In the genomic region with DNA sequence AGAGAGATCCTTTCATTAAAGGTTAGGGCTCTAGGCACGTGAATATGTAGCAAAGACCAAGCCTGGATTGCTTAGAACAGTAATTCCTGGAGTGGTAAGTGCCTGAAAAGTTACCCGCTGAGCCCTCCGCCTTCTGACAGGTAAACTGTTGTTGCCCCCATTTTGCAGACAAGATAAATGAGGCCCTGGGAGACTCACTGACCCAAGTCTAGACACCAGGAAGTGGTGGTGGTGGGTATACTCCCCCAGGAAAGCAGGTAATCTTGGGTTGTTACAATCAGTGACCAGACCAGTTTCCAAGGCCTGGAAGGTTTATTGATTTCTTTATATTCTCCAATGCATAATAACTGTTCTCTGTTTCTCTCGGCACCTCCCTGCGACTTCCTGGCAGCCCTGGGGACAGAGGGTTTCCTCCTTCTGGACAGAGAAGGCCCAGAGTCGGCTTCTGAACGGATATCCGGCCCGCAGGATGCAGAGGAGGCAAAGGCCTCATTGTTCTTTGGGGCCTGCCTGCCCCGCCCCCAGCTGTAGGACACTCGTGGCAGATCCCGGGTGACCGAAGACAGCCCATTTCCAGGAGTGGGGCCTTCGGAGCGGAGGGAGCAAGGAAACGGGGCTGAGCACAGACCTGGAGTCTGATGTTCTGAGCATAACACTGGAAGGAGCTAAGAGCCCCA, we compare ENCODE assay signal across 8 cellular contexts. TPM values are rescaled to one million over a fixed set of nuclear protein-coding genes. Genes with fewer than 3 reads are reported as not detected.
DNase-seq lines count a peak whose midpoint lies in the region; ATAC-seq and TF ChIP-seq lines count a peak whose summit lies in the region.

No MANE protein-coding gene starts in this region.

- H3K4me3 ChIP-seq in gastroesophageal sphincter, result peak overlapping the region in 1 of 2 donors; percentile 80
- peak overlapping the region; percentile 65 to 84 for H3K4me3 ChIP-seq in neutrophil (ENCODE audit: low read depth in 1 of 2, low read length in 1 of 2)
- no peak overlapping the region for H3K4me3 ChIP-seq in aorta (ENCODE audit: low read length in 2 of 2)

- H3K9me3 Mint-ChIP-seq in Calu3 (ENCODE audit: low read depth, unreplicated experiment), result no peaks in the 10 kb centered on the region
- H3K9me3 Mint-ChIP-seq in activated T-helper 2 cell treated with anti-CD3 and anti-CD28 coated beads, Interferon-gamma antibody, Interleukin-2, Interleukin-4, amounts not matched to agents 10 μg/mL and 5 μg/mL and 100 μg/mL, durations not matched to agents 14 hours and 24 hours and 36 hours, result no peaks in the 10 kb centered on the region

- peak overlapping the region; percentile 80 for H3K4me3 Mint-ChIP-seq in Calu3 (ENCODE audit: low read depth, unreplicated experiment)
- peak overlapping the region; percentile 98 for H3K4me3 Mint-ChIP-seq in activated T-helper 2 cell treated with anti-CD3 and anti-CD28 coated beads, Interferon-gamma antibody, Interleukin-2, Interleukin-4, amounts not matched to agents 10 μg/mL and 5 μg/mL and 100 μg/mL, durations not matched to agents 14 hours and 24 hours and 36 hours (ENCODE audit: low read depth)

- intact Hi-C loops in Calu3 (cut with micrococcal nuclease; ENCODE audit: unreplicated experiment) (loop anchor here (10.0 kb wide), 1 partner anchor 69 kb away; no protein-coding TSS in a partner anchor), aorta (cut with DNase I) (loop anchor here (1.0 to 5.0 kb wide), 4 partner anchors 46 to 239 kb away; no protein-coding TSS in a partner anchor)
- intact Hi-C loops in activated T-helper 2 cell treated with anti-CD3 and anti-CD28 coated beads, Interferon-gamma antibody, Interleukin-2, Interleukin-4, amounts not matched to agents 10 μg/mL and 5 μg/mL and 100 μg/mL, durations not matched to agents 14 hours and 24 hours and 36 hours (cut with micrococcal nuclease), result loop anchor here (1.0 to 5.0 kb wide), 7 partner anchors 28 to 451 kb away; a partner anchor contains a TSS

- H3K36me3 Mint-ChIP-seq in Calu3 (ENCODE audit: insufficient read depth, unreplicated experiment), result peaks cover 26% of the 10 kb centered on the region
- peaks cover 4% of the 10 kb centered on the region for H3K36me3 Mint-ChIP-seq in activated T-helper 2 cell treated with anti-CD3 and anti-CD28 coated beads, Interferon-gamma antibody, Interleukin-2, Interleukin-4, amounts not matched to agents 10 μg/mL and 5 μg/mL and 100 μg/mL, durations not matched to agents 14 hours and 24 hours and 36 hours (ENCODE audit: low read depth)

- DNase-seq in Calu3 (peak; percentile 72), NCI-H69 (lab: John Stamatoyannopoulos, UW) (peak; percentile 15), aorta (peak; percentile 36 to 82), OCI-M2 (lab: John Stamatoyannopoulos, UW; ENCODE audit: unreplicated experiment) (no peak)
- DNase-seq in activated T-helper 2 cell treated with anti-CD3 and anti-CD28 coated beads, Interferon-gamma antibody, Interleukin-2, Interleukin-4, amounts not matched to agents 10 μg/mL and 5 μg/mL and 100 μg/mL, durations not matched to agents 14 hours and 24 hours and 36 hours (ENCODE audit: low spot score), result peak; percentile 39

- peaks cover 8% of the 10 kb centered on the region for H3K27me3 Mint-ChIP-seq in Calu3 (ENCODE audit: unreplicated experiment)
- H3K27me3 Mint-ChIP-seq in activated T-helper 2 cell treated with anti-CD3 and anti-CD28 coated beads, Interferon-gamma antibody, Interleukin-2, Interleukin-4, amounts not matched to agents 10 μg/mL and 5 μg/mL and 100 μg/mL, durations not matched to agents 14 hours and 24 hours and 36 hours (ENCODE audit: low read depth), result no peaks in the 10 kb centered on the region

- BruUV-seq in Calu3 (replicated peaks; lab: Mats Ljungman, UMichigan), result TSS peak; percentile 86

- H3K27ac Mint-ChIP-seq in Calu3 (ENCODE audit: unreplicated experiment), result peak overlapping the region; percentile 98
- peak overlapping the region; percentile 100 for H3K27ac Mint-ChIP-seq in activated T-helper 2 cell treated with anti-CD3 and anti-CD28 coated beads, Interferon-gamma antibody, Interleukin-2, Interleukin-4, amounts not matched to agents 10 μg/mL and 5 μg/mL and 100 μg/mL, durations not matched to agents 14 hours and 24 hours and 36 hours

- CTCF ChIA-PET in Calu3 (lab: Charles Lee), result interaction anchor here (0.7 to 2.0 kb wide), 3 partner anchors 25 to 284 kb away, joined by 3 to 7 read pairs (median 7); no protein-coding TSS in a partner anchor

- TF ChIP-seq EP300 in gastroesophageal sphincter (IDR thresholded peaks at IDR 0.05), result no peak

- ATAC-seq in GM21723 (IDR thresholded peaks at IDR 0.05; ENCODE audit: unreplicated experiment), result peak; percentile 14
- ATAC-seq in gastroesophageal sphincter, result peak; percentile 3
- peak; percentile 15 for ATAC-seq in aorta (ENCODE audit: low FRiP score)

- H3K9me3 ChIP-seq in gastroesophageal sphincter (no peaks in the 10 kb centered on the region), neutrophil (no peaks in the 10 kb centered on the region), aorta (ENCODE audit: control insufficient read depth, low read length) (no peaks in the 10 kb centered on the region)

- TF ChIP-seq POLR2A in gastroesophageal sphincter (IDR thresholded peaks at IDR 0.05), result no peak

- WGBS in gastroesophageal sphincter (ENCODE audit: low coverage in 1 of 2), 2 donors, result 96% methylated on average over 3 of the region's 16 CpGs; no CpG with 5 or more reads in 1 of the 2 donors
- WGBS in aorta, 2 donors, result 16 to 19% methylated on average over 16 of the region's 16 CpGs

- no peak for TF ChIP-seq CTCF in Calu3 (IDR thresholded peaks at IDR 0.05; ENCODE audit: unreplicated experiment)
- TF ChIP-seq CTCF in gastroesophageal sphincter (IDR thresholded peaks at IDR 0.05), result no peak
- no peak for TF ChIP-seq CTCF in neutrophil (IDR thresholded peaks at IDR 0.05)

- peak overlapping the region; percentile 83 to 100 (median 98) for H3K27ac ChIP-seq in gastroesophageal sphincter
- H3K27ac ChIP-seq in neutrophil, result peak overlapping the region; percentile 95
- H3K27ac ChIP-seq in aorta (ENCODE audit: low read depth in 1 of 2, low read length in 2 of 2), result peak overlapping the region; percentile 50 to 60

- H3K36me3 ChIP-seq in gastroesophageal sphincter (no peaks in the 10 kb centered on the region), neutrophil (no peaks in the 10 kb centered on the region), aorta (ENCODE audit: control insufficient read depth in 1 of 2, insufficient read depth in 2 of 2, low read length in 1 of 2) (no peaks in the 10 kb centered on the region)

- H3K4me1 ChIP-seq in gastroesophageal sphincter (peaks cover 0 to 41% (median 15%) of the 10 kb centered on the region in 3 donors), neutrophil (ENCODE audit: control insufficient read depth in 1 of 2, insufficient read depth in 1 of 2, low read depth in 1 of 2, low read length in 1 of 2) (peaks cover 33 to 34% of the 10 kb centered on the region in 2 experiments), aorta (ENCODE audit: control insufficient read depth in 1 of 2, insufficient read depth in 2 of 2, low read length in 2 of 2) (no peaks in the 10 kb centered on the region)

- no peaks in the 10 kb centered on the region for H3K27me3 ChIP-seq in gastroesophageal sphincter
- H3K27me3 ChIP-seq in neutrophil, result no peaks in the 10 kb centered on the region
- H3K27me3 ChIP-seq in aorta (ENCODE audit: control insufficient read depth in 1 of 2, insufficient read depth in 2 of 2, low read length in 1 of 2), result no peaks in the 10 kb centered on the region

- H3K4me1 Mint-ChIP-seq in Calu3 (ENCODE audit: low read depth, unreplicated experiment), result peaks cover 19% of the 10 kb centered on the region
- peaks cover 28% of the 10 kb centered on the region for H3K4me1 Mint-ChIP-seq in activated T-helper 2 cell treated with anti-CD3 and anti-CD28 coated beads, Interferon-gamma antibody, Interleukin-2, Interleukin-4, amounts not matched to agents 10 μg/mL and 5 μg/mL and 100 μg/mL, durations not matched to agents 14 hours and 24 hours and 36 hours (ENCODE audit: low read depth)

RNA-seq across cellular contexts. Expression of a gene that starts 1.3 kb away (rescaled TPM):
- total RNA-seq in Calu3 (2022) (2.4 and 4.4 TPM in 2 replicates), gastroesophageal sphincter (10 to 100 TPM; 28.8 to 71.6 (median 47.7) TPM), aorta (100 to 1,000 TPM in 1 of 2 donors, 10 to 100 TPM in 1; 73.8 to 112 TPM)
- 24.4 and 24.7 TPM in 2 replicates for total RNA-seq in activated T-helper 2 cell treated with anti-CD3 and anti-CD28 coated beads, Interferon-gamma antibody, Interleukin-2, Interleukin-4, amounts not matched to agents 10 μg/mL and 5 μg/mL and 100 μg/mL, durations not matched to agents 14 hours and 24 hours and 36 hours
- polyA plus RNA-seq in aorta, result 100 to 1,000 TPM in 1 of 2 donors, 10 to 100 TPM in 1; 98.7 to 104 TPM

RNA-seq across cellular contexts. Expression of a gene that starts 27.5 kb away (rescaled TPM):
- total RNA-seq in Calu3 (2022) (110 and 114 TPM in 2 replicates), gastroesophageal sphincter (100 to 1,000 TPM; 140 to 289 (median 164) TPM), aorta (10 to 100 TPM; 76.3 to 81.8 TPM)
- 177 and 182 TPM in 2 replicates for total RNA-seq in activated T-helper 2 cell treated with anti-CD3 and anti-CD28 coated beads, Interferon-gamma antibody, Interleukin-2, Interleukin-4, amounts not matched to agents 10 μg/mL and 5 μg/mL and 100 μg/mL, durations not matched to agents 14 hours and 24 hours and 36 hours
- polyA plus RNA-seq in aorta, result 100 to 1,000 TPM; 101 to 158 TPM

RNA-seq across cellular contexts. Expression of a gene that starts 40.5 kb away (rescaled TPM):
- 19.9 and 23.4 TPM in 2 replicates for total RNA-seq in Calu3 (2022)
- 43.5 and 44.8 TPM in 2 replicates for total RNA-seq in activated T-helper 2 cell treated with anti-CD3 and anti-CD28 coated beads, Interferon-gamma antibody, Interleukin-2, Interleukin-4, amounts not matched to agents 10 μg/mL and 5 μg/mL and 100 μg/mL, durations not matched to agents 14 hours and 24 hours and 36 hours
- total RNA-seq in gastroesophageal sphincter, result 10 to 100 TPM; 12.7 to 25.3 (median 17.1) TPM
- total RNA-seq in aorta, result 10 to 100 TPM; 11.6 to 13.4 TPM
- polyA plus RNA-seq in aorta, result 10 to 100 TPM; 20.7 to 49.8 TPM

Comparison
In these comparisons a context has a peak if more than half of its experiments do, and no peak if none do; other contexts are left out.
1. H3K4me3 ChIP-seq: peak in neutrophil (2 of 2); none in aorta (0 of 2).
2. Peak in every context shown above with its lines, with median percentiles within 50 percentile points of each other: ATAC-seq and H3K27ac ChIP-seq.